8 cellular contexts compared by ENCODE assay signal in the genomic region with DNA sequence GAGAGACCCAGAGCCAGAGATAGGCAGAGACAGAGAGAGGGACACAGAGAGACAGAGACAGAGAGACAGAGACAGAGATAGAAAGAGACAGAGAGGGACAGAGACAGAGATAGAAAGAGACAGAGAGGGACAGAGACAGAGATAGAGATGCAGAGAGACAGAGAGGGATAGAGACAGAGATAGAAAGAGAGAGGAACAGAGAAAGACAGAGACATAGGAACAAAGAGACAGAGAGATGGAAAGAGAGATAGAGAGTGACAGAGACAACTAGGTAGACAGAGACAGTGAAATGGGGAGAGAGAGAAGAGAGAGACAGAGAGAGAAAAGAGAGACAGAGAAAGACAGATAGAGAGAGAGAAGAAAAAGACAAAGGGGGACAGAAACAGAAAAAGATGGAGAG.
"Had no signal": no experiment of that assay in that cellular context is flagged by ENCODE, and none has a peak within 500 bp of the region (broad histone marks: within the 10 kb centered on the region; RNA-seq: fewer than 3 reads in every experiment).

No MANE protein-coding gene starts in this region.

- H3K4me3 ChIP-seq: GM23248, HAP-1 had no signal

- DNase-seq: GM23248, GOT3, H7, KBM-7 had no signal

- H3K36me3 ChIP-seq: HAP-1 had no signal

- H3K9ac ChIP-seq: GM23248 had no signal

- H3K4me1 ChIP-seq: HAP-1 had no signal

- H3K36me3 Mint-ChIP-seq: IgD-negative memory B cell had no signal

- H3K27ac Mint-ChIP-seq: IgD-negative memory B cell had no signal

- H3K9me3 Mint-ChIP-seq: IgD-negative memory B cell had no signal

- H3K27ac ChIP-seq: GM23248 had no signal

- H3K9me3 ChIP-seq: HAP-1 had no signal

- FAIRE-seq: HTR-8/SVneo had no signal

- ATAC-seq: HCT116 had no signal

- H3K4me1 Mint-ChIP-seq: IgD-negative memory B cell had no signal

- H2AFZ ChIP-seq: GM23248 had no signal

- H3K4me3 Mint-ChIP-seq: IgD-negative memory B cell had no signal
